In the genomic region with DNA sequence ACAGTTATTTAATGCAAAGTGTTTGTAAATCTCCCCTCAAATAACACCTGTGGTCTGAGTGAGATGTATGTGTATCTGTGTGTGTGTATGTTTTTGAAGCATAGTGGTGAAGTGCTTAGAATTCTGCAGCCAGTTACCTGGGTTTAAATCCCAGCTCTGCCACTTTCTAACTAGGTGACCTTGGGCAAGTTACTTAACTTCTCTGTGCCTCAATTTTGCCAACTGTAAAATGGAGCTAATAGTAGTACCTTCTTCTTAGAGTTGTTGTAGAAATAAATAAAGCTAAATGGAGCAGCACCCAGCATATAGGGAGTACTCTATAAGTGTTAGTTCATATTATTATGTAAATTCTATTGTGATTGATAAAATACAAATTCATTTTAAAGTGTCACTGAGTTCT, we compare ENCODE assay signal across 6 cellular contexts. TPM values are rescaled to one million over a fixed set of nuclear protein-coding genes. Genes with fewer than 3 reads are reported as not detected.
"Had no signal": no experiment of that assay in that cellular context is flagged by ENCODE, and none has a peak within 500 bp of the region (broad histone marks: within the 10 kb centered on the region; RNA-seq: fewer than 3 reads in every experiment).

No MANE protein-coding gene starts in this region.

- ATAC-seq: K562 had no signal

- DNase-seq: IMR-90, KBM-7, KG1 had no signal

- H3K27ac ChIP-seq: HL-60 had no signal

- FAIRE-seq: HTR-8/SVneo, K562 had no signal

- H3K4me3 ChIP-seq: K562 had no signal

RNA-seq across cellular contexts. Expression of a gene that starts 48.9 kb away (rescaled TPM):
- total RNA-seq: IMR-90, K562 had no signal
- polyA plus RNA-seq: IMR-90, K562 had no signal
